9 cellular contexts compared by ENCODE assay signal in the genomic region with DNA sequence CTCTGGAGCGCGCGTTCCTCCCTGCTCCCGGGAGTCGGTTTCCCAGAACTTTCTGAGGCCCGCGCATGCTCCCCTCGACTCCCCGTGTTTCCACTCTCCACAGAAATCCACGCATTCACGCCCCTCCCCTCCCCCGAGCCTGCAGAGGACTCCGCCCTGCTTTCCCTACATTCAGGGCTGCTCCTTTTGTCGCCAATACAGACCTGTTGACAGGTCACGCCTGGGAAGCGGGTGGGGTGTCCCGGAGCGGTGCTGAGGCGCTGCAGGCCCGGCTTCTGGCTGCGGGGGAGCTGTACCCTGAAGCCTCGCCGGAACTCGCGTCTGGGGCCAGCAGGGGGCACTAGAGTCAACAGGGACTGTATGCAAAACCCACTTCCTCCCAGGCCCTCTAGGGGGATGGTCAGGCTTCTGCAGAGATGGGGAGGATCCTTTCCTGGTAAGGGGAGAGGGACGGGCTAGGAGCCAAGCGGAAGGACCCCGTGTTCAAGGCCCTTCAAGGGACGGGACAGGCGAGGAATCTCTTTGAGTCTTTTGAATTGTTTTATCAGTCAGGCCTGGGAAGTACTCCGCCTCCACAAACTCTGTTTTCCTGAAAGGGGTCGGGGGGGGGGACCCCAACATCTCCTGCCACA. TPM values are rescaled to one million over a fixed set of nuclear protein-coding genes. Genes with fewer than 3 reads are reported as not detected.
DNase-seq lines count a peak whose midpoint lies in the region; ATAC-seq and TF ChIP-seq lines count a peak whose summit lies in the region.
"Had no signal": no experiment of that assay in that cellular context is flagged by ENCODE, and none has a peak within 500 bp of the region (broad histone marks: within the 10 kb centered on the region; RNA-seq: fewer than 3 reads in every experiment).

A gene with protein sequence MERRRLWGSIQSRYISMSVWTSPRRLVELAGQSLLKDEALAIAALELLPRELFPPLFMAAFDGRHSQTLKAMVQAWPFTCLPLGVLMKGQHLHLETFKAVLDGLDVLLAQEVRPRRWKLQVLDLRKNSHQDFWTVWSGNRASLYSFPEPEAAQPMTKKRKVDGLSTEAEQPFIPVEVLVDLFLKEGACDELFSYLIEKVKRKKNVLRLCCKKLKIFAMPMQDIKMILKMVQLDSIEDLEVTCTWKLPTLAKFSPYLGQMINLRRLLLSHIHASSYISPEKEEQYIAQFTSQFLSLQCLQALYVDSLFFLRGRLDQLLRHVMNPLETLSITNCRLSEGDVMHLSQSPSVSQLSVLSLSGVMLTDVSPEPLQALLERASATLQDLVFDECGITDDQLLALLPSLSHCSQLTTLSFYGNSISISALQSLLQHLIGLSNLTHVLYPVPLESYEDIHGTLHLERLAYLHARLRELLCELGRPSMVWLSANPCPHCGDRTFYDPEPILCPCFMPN (minus strand): TSS at position 294 of the 632 bp plus-strand sequence. CDS start 2,433 bp downstream, outside the sequence.

- H3K9me3 ChIP-seq in upper lobe of left lung: no peaks in the 10 kb centered on the region

- peaks cover 27% of the 10 kb centered on the region for H3K27me3 ChIP-seq in H7 (ENCODE audit: control insufficient read depth, insufficient read depth, low read length)
- no peaks in the 10 kb centered on the region for H3K27me3 ChIP-seq in dorsolateral prefrontal cortex
- no peaks in the 10 kb centered on the region for H3K27me3 ChIP-seq in upper lobe of left lung

- no peaks in the 10 kb centered on the region for H3K4me1 ChIP-seq in upper lobe of left lung

- no peaks in the 10 kb centered on the region for H3K9me3 Mint-ChIP-seq in natural killer cell treated with Interleukin-12 subunit alpha and Interleukin-12 subunit beta and Interleukin-15 and Interleukin-18, amount 100 ng/mL, for 72 hours

- ATAC-seq in natural killer cell treated with Interleukin-12 subunit alpha and Interleukin-12 subunit beta and Interleukin-15 and Interleukin-18, amount 100 ng/mL, for 72 hours: peak; percentile 77 to 87
- ATAC-seq in upper lobe of left lung (ENCODE audit: low FRiP score in 2 of 2) (peak in 1 of 2 donors; percentile 58), HG03139 (IDR thresholded peaks at IDR 0.05; ENCODE audit: unreplicated experiment) (no peak)

- TF ChIP-seq POLR2A in upper lobe of left lung (IDR thresholded peaks at IDR 0.05): no peak

- H3K4me3 Mint-ChIP-seq in natural killer cell treated with Interleukin-12 subunit alpha and Interleukin-12 subunit beta and Interleukin-15 and Interleukin-18, amount 100 ng/mL, for 72 hours: no peak within 1 kb of the TSS

- intact Hi-C loops in dorsolateral prefrontal cortex (cut with DNase I): no loop called here

- no peaks in the 10 kb centered on the region for H3K36me3 ChIP-seq in H7 (replicated peaks; ENCODE audit: control insufficient read depth, insufficient read depth, low read length)
- H3K36me3 ChIP-seq in upper lobe of left lung: no peaks in the 10 kb centered on the region

- 63 to 64% methylated on average over 27 to 30 of the region's 32 CpGs for WGBS in upper lobe of left lung, 2 donors

- peak in 43 of 56 donors; percentile 9 to 55 (median 32) for TF ChIP-seq CTCF in dorsolateral prefrontal cortex (IDR thresholded peaks at IDR 0.05 in 54 of 56, conservative IDR thresholded peaks at IDR 0.05 in 2 of 56; ENCODE audit: low read depth in 1 of 56, partially characterized antibody in 56 of 56)
- TF ChIP-seq CTCF in upper lobe of left lung (IDR thresholded peaks at IDR 0.05): peak in 4 of 6 experiments; percentile 18 to 52 (median 30)

- no peak within 1 kb of the TSS for H3K27ac Mint-ChIP-seq in natural killer cell treated with Interleukin-12 subunit alpha and Interleukin-12 subunit beta and Interleukin-15 and Interleukin-18, amount 100 ng/mL, for 72 hours

- no peaks in the 10 kb centered on the region for H3K36me3 Mint-ChIP-seq in natural killer cell treated with Interleukin-12 subunit alpha and Interleukin-12 subunit beta and Interleukin-15 and Interleukin-18, amount 100 ng/mL, for 72 hours

- H3K4me1 Mint-ChIP-seq in natural killer cell treated with Interleukin-12 subunit alpha and Interleukin-12 subunit beta and Interleukin-15 and Interleukin-18, amount 100 ng/mL, for 72 hours (ENCODE audit: low read depth in 2 of 2): peaks cover 0 to 4% of the 10 kb centered on the region in 2 donors

- H3K27me3 Mint-ChIP-seq in natural killer cell treated with Interleukin-12 subunit alpha and Interleukin-12 subunit beta and Interleukin-15 and Interleukin-18, amount 100 ng/mL, for 72 hours: peaks cover 2 to 7% of the 10 kb centered on the region in 2 donors

- H3K4me3 ChIP-seq in H7 (ENCODE audit: insufficient read depth, low read depth, low read length) (no peak within 1 kb of the TSS), dorsolateral prefrontal cortex (no peak within 1 kb of the TSS), upper lobe of left lung (no peak within 1 kb of the TSS)

- H3K27ac ChIP-seq in dorsolateral prefrontal cortex: no peak within 1 kb of the TSS
- H3K27ac ChIP-seq in upper lobe of left lung: no peak within 1 kb of the TSS

- DNase-seq in Ammon's horn (ENCODE audit: low spot score) (peak; percentile 7), H7 (peak; percentile 89), NCI-H524 treated with DMSO at 0.1 percent for 48 hours (lab: John Stamatoyannopoulos, UW) (peak; percentile 28), dorsolateral prefrontal cortex (peak in 2 of 10 donors; percentile 8 to 14), upper lobe of left lung (peak in 1 of 2 donors; percentile 85)
- DNase-seq in activated CD4-positive, alpha-beta T cell treated with anti-CD3 and anti-CD28 coated beads for 1 hour: peak; percentile 32
- peak; percentile 67 for DNase-seq in natural killer cell treated with Interleukin-12 subunit alpha and Interleukin-12 subunit beta and Interleukin-15 and Interleukin-18, amount 100 ng/mL, for 72 hours (ENCODE audit: low spot score)

- no peak for TF ChIP-seq EP300 in upper lobe of left lung (IDR thresholded peaks at IDR 0.05)

RNA-seq across cellular contexts. Expression of the gene that starts here (rescaled TPM):
- not detected in 2 replicates for total RNA-seq in H7 (2014; rRNA removed; shearing (Covaris generic))
- total RNA-seq in dorsolateral prefrontal cortex: under 1 TPM in 1 of 120 experiments, not detected in 119; 0.35 TPM
- total RNA-seq in natural killer cell treated with Interleukin-12 subunit alpha and Interleukin-12 subunit beta and Interleukin-15 and Interleukin-18, amount 100 ng/mL, for 72 hours: under 1 TPM in 1 of 2 donors, not detected in 1; 0.93 TPM
- total RNA-seq in upper lobe of left lung: 1 to 10 TPM in 2 of 6 donors, not detected in 4; 1.3 to 3.5 TPM
- total RNA-seq: pulmonary artery endothelial cell had no signal

Comparison
In these comparisons a context has a peak if more than half of its experiments do, and no peak if none do; other contexts are left out.
1. Peak in DNase-seq in H7; RNA of the gene not detected or under 1 TPM.
2. Peak in DNase-seq and ATAC-seq in natural killer cell treated with Interleukin-12 subunit alpha and Interleukin-12 subunit beta and Interleukin-15 and Interleukin-18, amount 100 ng/mL, for 72 hours; RNA of the gene not detected or under 1 TPM.